10 cellular contexts compared by ENCODE assay signal in genomic region chr19:17721821-17722220, GRCh38. TPM values are rescaled to one million over a fixed set of nuclear protein-coding genes. Genes with fewer than 3 reads are reported as not detected.
DNase-seq lines count a peak whose midpoint lies in the region; ATAC-seq and TF ChIP-seq lines count a peak whose summit lies in the region.
"Had no signal": no experiment of that assay in that cellular context is flagged by ENCODE, and none has a peak within 500 bp of the region (broad histone marks: within the 10 kb centered on the region; RNA-seq: fewer than 3 reads in every experiment).

No MANE protein-coding gene starts in this region.

- peaks cover 31 to 64% of the 10 kb centered on the region in 2 donors for H3K4me1 ChIP-seq in left lung

- H3K4me3 Mint-ChIP-seq in activated naive CD8-positive, alpha-beta T cell treated with anti-CD3 and anti-CD28 coated beads, Interleukin-2, amount 50 U/mL, for 24 hours = peak overlapping the region; percentile 83

- H3K9me3 Mint-ChIP-seq in activated naive CD8-positive, alpha-beta T cell treated with anti-CD3 and anti-CD28 coated beads, Interleukin-2, amount 50 U/mL, for 24 hours = no peaks in the 10 kb centered on the region

- H3K27ac ChIP-seq in left lung = peak overlapping the region; percentile 29 to 84

- ATAC-seq in activated naive CD8-positive, alpha-beta T cell treated with anti-CD3 and anti-CD28 coated beads, Interleukin-2, amount 50 U/mL, for 24 hours = no peak
- peak; percentile 39 for ATAC-seq in left lung
- no peak for ATAC-seq in HG03280 (IDR thresholded peaks at IDR 0.05; ENCODE audit: unreplicated experiment)

- peak; percentile 33 for DNase-seq in AG10803 (ENCODE audit: low read depth)
- peak; percentile 33 for DNase-seq in HK-2 (ENCODE audit: unreplicated experiment)
- no peak for DNase-seq in activated naive CD8-positive, alpha-beta T cell treated with anti-CD3 and anti-CD28 coated beads, Interleukin-2, amount 50 U/mL, for 24 hours
- peak; percentile 79 to 89 for DNase-seq in left lung
- no peak for DNase-seq in NCI-H2107 treated with DMSO at 0.1 percent for 48 hours (lab: John Stamatoyannopoulos, UW; ENCODE audit: unreplicated experiment)
- no peak for DNase-seq in GM13977 (ENCODE audit: low spot score)
- DNase-seq in NCI-H1092 treated with DMSO at 0.1 percent for 48 hours (lab: John Stamatoyannopoulos, UW) = no peak
- DNase-seq: stimulated activated naive CD4-positive, alpha-beta T cell treated with Interleukin-2 at 50 U/mL for 16 hours had no signal

- H3K36me3 ChIP-seq in left lung = peaks cover 0 to 48% of the 10 kb centered on the region in 2 donors

- peaks cover 3% of the 10 kb centered on the region for H3K36me3 Mint-ChIP-seq in activated naive CD8-positive, alpha-beta T cell treated with anti-CD3 and anti-CD28 coated beads, Interleukin-2, amount 50 U/mL, for 24 hours (ENCODE audit: low read depth)

- intact Hi-C loops in left lung (cut with DNase I) = no loop called here

- peak overlapping the region; percentile 12; the same call in 1 of the 2 replicates for H3K4me3 ChIP-seq in AG10803 (ENCODE audit: low read length)
- H3K4me3 ChIP-seq in left lung = peak overlapping the region in 1 of 2 donors; percentile 98

- H3K27ac Mint-ChIP-seq in activated naive CD8-positive, alpha-beta T cell treated with anti-CD3 and anti-CD28 coated beads, Interleukin-2, amount 50 U/mL, for 24 hours = peak overlapping the region; percentile 42

- no peaks in the 10 kb centered on the region for H3K27me3 ChIP-seq in left lung

- H3K27me3 Mint-ChIP-seq in activated naive CD8-positive, alpha-beta T cell treated with anti-CD3 and anti-CD28 coated beads, Interleukin-2, amount 50 U/mL, for 24 hours = no peaks in the 10 kb centered on the region

- in situ Hi-C loops in GM13977 (cut with MboI; ENCODE audit: low pct_unique_long_range_greater_than_20kb, low sequenced_read_pairs, unreplicated experiment) = no loop called here

- H3K4me1 Mint-ChIP-seq in activated naive CD8-positive, alpha-beta T cell treated with anti-CD3 and anti-CD28 coated beads, Interleukin-2, amount 50 U/mL, for 24 hours = peaks cover 38% of the 10 kb centered on the region

- no peaks in the 10 kb centered on the region for H3K9me3 ChIP-seq in left lung

- TF ChIP-seq CTCF in AG10803 (conservative IDR thresholded peaks at IDR 0.05; ENCODE audit: low read length) (no peak), left lung (IDR thresholded peaks at IDR 0.05) (no peak), GM13977 (IDR thresholded peaks at IDR 0.05; ENCODE audit: extremely low read depth, insufficient read depth, missing control alignments) (no peak)

RNA-seq across cellular contexts. Expression of gene MAP1S, which starts 2.5 kb away (rescaled TPM):
- 10 to 100 TPM; 65.1 to 82.2 TPM for total RNA-seq in left lung

RNA-seq across cellular contexts. Expression of gene FCHO1, which starts 29.5 kb away (rescaled TPM):
- total RNA-seq in left lung = 10 to 100 TPM in 1 of 2 donors, 1 to 10 TPM in 1; 3.0 to 12.7 TPM

RNA-seq across cellular contexts. Expression of gene UNC13A, which starts 33.7 kb away (rescaled TPM):
- total RNA-seq in left lung = under 1 TPM; 0.15 to 0.37 TPM
- total RNA-seq: lower leg skin had no signal

Comparison
In these comparisons a context has a peak if more than half of its experiments do, and no peak if none do; other contexts are left out.
1. DNase-seq: peak in AG10803 (single experiment), HK-2 (single experiment) and left lung (2 of 2); none in activated naive CD8-positive, alpha-beta T cell treated with anti-CD3 and anti-CD28 coated beads, Interleukin-2, amount 50 U/mL, for 24 hours (single experiment), NCI-H2107 treated with DMSO at 0.1 percent for 48 hours (single experiment), GM13977 (single experiment) and NCI-H1092 treated with DMSO at 0.1 percent for 48 hours (single experiment).